In the genomic region with DNA sequence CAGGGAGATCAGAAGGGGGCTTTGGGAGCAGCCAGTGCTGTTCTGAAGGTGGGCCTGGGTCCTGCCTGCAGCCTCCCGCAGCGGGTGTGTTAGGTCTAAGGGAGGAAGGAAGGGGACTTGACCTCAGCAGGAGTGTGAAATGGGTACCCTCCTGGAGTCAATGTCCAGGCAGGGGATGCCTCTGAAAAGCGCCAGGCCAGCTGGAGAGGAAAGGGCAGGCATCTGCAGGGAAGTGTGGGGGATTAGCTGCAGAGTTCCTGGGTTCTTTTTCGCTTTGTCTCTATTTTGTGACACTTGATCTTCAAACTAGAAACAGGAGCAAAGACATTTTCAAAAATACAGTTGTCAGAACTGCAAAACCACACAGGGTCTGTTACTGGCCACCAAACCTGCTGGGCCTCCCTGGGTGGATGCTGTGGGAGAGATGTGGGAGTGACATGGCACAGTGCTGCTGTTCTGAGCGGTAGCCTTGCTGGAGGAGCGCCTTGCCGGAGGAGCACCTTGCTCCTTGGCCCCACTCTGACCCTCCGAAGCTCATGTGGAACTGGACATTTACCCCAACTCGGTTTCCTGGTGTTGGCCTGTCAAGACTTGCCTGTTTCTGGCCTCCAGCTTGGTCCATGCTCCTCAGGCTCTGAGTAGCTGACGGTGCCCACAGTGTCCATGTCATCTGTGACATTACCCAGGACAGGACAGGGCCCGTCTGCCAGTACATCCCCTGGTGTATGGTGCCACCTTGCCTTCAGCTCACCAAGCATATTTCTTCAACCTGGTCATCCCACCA, we compare ENCODE assay signal across 11 cellular contexts. TPM values are rescaled to one million over a fixed set of nuclear protein-coding genes. Genes with fewer than 3 reads are reported as not detected.
DNase-seq lines count a peak whose midpoint lies in the region; ATAC-seq and TF ChIP-seq lines count a peak whose summit lies in the region.
"Had no signal": no experiment of that assay in that cellular context is flagged by ENCODE, and none has a peak within 500 bp of the region (broad histone marks: within the 10 kb centered on the region; RNA-seq: fewer than 3 reads in every experiment).

No MANE protein-coding gene starts in this region.

- no peak overlapping the region for H2AFZ ChIP-seq in mammary epithelial cell (ENCODE audit: low read depth, low read length)

- in situ Hi-C loops in mammary epithelial cell (cut with MboI; ENCODE audit: low sequenced_read_pairs in 2 of 2), result no loop called here

- H3K36me3 ChIP-seq in mammary epithelial cell (ENCODE audit: insufficient read depth, low read length), result peaks cover 14% of the 10 kb centered on the region
- H3K36me3 ChIP-seq in naive thymus-derived CD4-positive, alpha-beta T cell (ENCODE audit: control insufficient read depth in 2 of 3, insufficient read depth in 3 of 3, low read length in 3 of 3), result peaks cover 0 to 49% (median 9%) of the 10 kb centered on the region in 3 experiments
- peaks cover 7 to 32% (median 16%) of the 10 kb centered on the region in 4 donors for H3K36me3 ChIP-seq in upper lobe of left lung

- WGBS in mammary epithelial cell (ENCODE audit: low coverage, missing lambda C conversion rate), result 52% methylated on average over 9 of the region's 11 CpGs
- WGBS in upper lobe of left lung, 2 donors, result 80 to 88% methylated on average over 8 to 11 of the region's 11 CpGs

- intact Hi-C loops in mammary epithelial cell (cut with micrococcal nuclease), result no loop called here
- intact Hi-C loops in naive thymus-derived CD4-positive, alpha-beta T cell (cut with micrococcal nuclease), result loop anchor here in 1 of 2 donors (2.0 kb wide), 1 partner anchor 16 kb away; no protein-coding TSS in a partner anchor

- no peak for TF ChIP-seq POLR2A in upper lobe of left lung (IDR thresholded peaks at IDR 0.05)

- H3K27me3 Mint-ChIP-seq in activated naive CD4-positive, alpha-beta T cell treated with anti-CD3 and anti-CD28 coated beads, Interleukin-2, amount 50 U/mL, for 24 hours, result no peaks in the 10 kb centered on the region
- H3K27me3 Mint-ChIP-seq in naive thymus-derived CD4-positive, alpha-beta T cell, result no peaks in the 10 kb centered on the region

- CTCF ChIA-PET in mammary epithelial cell (lab: Charles Lee; ENCODE audit: low non-redundant PET), result no interaction called here
- CTCF ChIA-PET in naive thymus-derived CD4-positive, alpha-beta T cell (lab: Charles Lee), result interaction anchor here (0.6 to 1.3 kb wide), 2 partner anchors 9 to 29 kb away, joined by 3 read pairs; no protein-coding TSS in a partner anchor

- H3K4me1 ChIP-seq in mammary epithelial cell (ENCODE audit: insufficient read depth, low read length) (peaks cover 52% of the 10 kb centered on the region), upper lobe of left lung (peaks cover 44 to 56% (median 46%) of the 10 kb centered on the region in 4 donors)
- H3K4me1 ChIP-seq in naive thymus-derived CD4-positive, alpha-beta T cell (ENCODE audit: control insufficient read depth in 2 of 2, insufficient read depth in 2 of 2, low read length in 2 of 2), result peaks cover 15 to 50% of the 10 kb centered on the region in 2 donors

- no peak overlapping the region for H3K4me3 ChIP-seq in mammary epithelial cell (replicated peaks in 1 of 3; ENCODE audit: insufficient read depth in 1 of 3, low read depth in 2 of 3, low read length in 3 of 3)
- no peak overlapping the region for H3K4me3 ChIP-seq in naive thymus-derived CD4-positive, alpha-beta T cell (ENCODE audit: low read length)
- H3K4me3 ChIP-seq in upper lobe of left lung, result no peak overlapping the region
- H3K4me3 ChIP-seq: GM12878 had no signal

- peak overlapping the region; percentile 63 for H3K27ac Mint-ChIP-seq in activated naive CD4-positive, alpha-beta T cell treated with anti-CD3 and anti-CD28 coated beads, Interleukin-2, amount 50 U/mL, for 24 hours
- peak overlapping the region; percentile 76 to 92 (median 82) for H3K27ac Mint-ChIP-seq in naive thymus-derived CD4-positive, alpha-beta T cell

- H3K9ac ChIP-seq in mammary epithelial cell (ENCODE audit: insufficient read depth, low read length), result no peak overlapping the region

- TF ChIP-seq EP300 in upper lobe of left lung (IDR thresholded peaks at IDR 0.05), result no peak

- ATAC-seq in naive thymus-derived CD4-positive, alpha-beta T cell, result no peak
- ATAC-seq in upper lobe of left lung (ENCODE audit: low FRiP score in 2 of 2), result no peak
- ATAC-seq: GM12878 had no signal

- H3K4me2 ChIP-seq in mammary epithelial cell (ENCODE audit: insufficient read depth, low read depth, low read length), result peak overlapping the region; percentile 28

- H4K20me1 ChIP-seq in mammary epithelial cell (ENCODE audit: insufficient read depth, low read length), result no peaks in the 10 kb centered on the region

- H3K27ac ChIP-seq in mammary epithelial cell (ENCODE audit: insufficient read depth, low read depth, low read length), result peak overlapping the region; percentile 98
- H3K27ac ChIP-seq in naive thymus-derived CD4-positive, alpha-beta T cell (ENCODE audit: low read depth, low read length), result peak overlapping the region; percentile 16
- H3K27ac ChIP-seq in upper lobe of left lung, result peak overlapping the region; percentile 62 to 82 (median 78)

- no peak for TF ChIP-seq CTCF in mammary epithelial cell (conservative IDR thresholded peaks at IDR 0.05 in 1 of 2, IDR thresholded peaks at IDR 0.05 in 1 of 2; ENCODE audit: extremely low read depth in 1 of 2, insufficient read depth in 1 of 2, low read depth in 1 of 2, low read length in 2 of 2)
- TF ChIP-seq CTCF in upper lobe of left lung (IDR thresholded peaks at IDR 0.05), result no peak

- H3K4me1 Mint-ChIP-seq in activated naive CD4-positive, alpha-beta T cell treated with anti-CD3 and anti-CD28 coated beads, Interleukin-2, amount 50 U/mL, for 24 hours, result peaks cover 66% of the 10 kb centered on the region
- peaks cover 45 to 74% (median 69%) of the 10 kb centered on the region in 7 donors for H3K4me1 Mint-ChIP-seq in naive thymus-derived CD4-positive, alpha-beta T cell

- no peaks in the 10 kb centered on the region for H3K9me3 Mint-ChIP-seq in activated naive CD4-positive, alpha-beta T cell treated with anti-CD3 and anti-CD28 coated beads, Interleukin-2, amount 50 U/mL, for 24 hours
- no peaks in the 10 kb centered on the region for H3K9me3 Mint-ChIP-seq in naive thymus-derived CD4-positive, alpha-beta T cell

- dilution Hi-C loops in mammary epithelial cell (cut with HindIII; ENCODE audit: low sequenced_read_pairs), result no loop called here

- H3K27me3 ChIP-seq in mammary epithelial cell (ENCODE audit: insufficient read depth, low read length) (no peaks in the 10 kb centered on the region), upper lobe of left lung (no peaks in the 10 kb centered on the region)
- H3K27me3 ChIP-seq in naive thymus-derived CD4-positive, alpha-beta T cell (ENCODE audit: control insufficient read depth in 2 of 2, insufficient read depth in 2 of 2, low read length in 2 of 2), result no peaks in the 10 kb centered on the region
- H3K27me3 ChIP-seq: BE2C had no signal

- H3K9me3 ChIP-seq in mammary epithelial cell (replicated peaks; ENCODE audit: insufficient read depth, low read length) (no peaks in the 10 kb centered on the region), upper lobe of left lung (no peaks in the 10 kb centered on the region)
- H3K9me3 ChIP-seq in naive thymus-derived CD4-positive, alpha-beta T cell (ENCODE audit: control insufficient read depth in 2 of 3, low read length in 3 of 3), result no peaks in the 10 kb centered on the region
- H3K9me3 ChIP-seq: BE2C had no signal

- POLR2A ChIA-PET in naive thymus-derived CD4-positive, alpha-beta T cell (lab: Charles Lee), result interaction anchor here (0.8 to 2.7 kb wide), 7 partner anchors 17 to 69 kb away, joined by 3 to 14 read pairs (median 4); no protein-coding TSS in a partner anchor

- H3K4me3 Mint-ChIP-seq in activated naive CD4-positive, alpha-beta T cell treated with anti-CD3 and anti-CD28 coated beads, Interleukin-2, amount 50 U/mL, for 24 hours, result peak overlapping the region; percentile 38
- H3K4me3 Mint-ChIP-seq in naive thymus-derived CD4-positive, alpha-beta T cell, result peak overlapping the region in 8 of 10 donors; percentile 41 to 72 (median 56)

- H3K79me2 ChIP-seq in mammary epithelial cell (ENCODE audit: insufficient read depth, low read length), result peaks cover 84% of the 10 kb centered on the region

- DNase-seq in activated naive CD4-positive, alpha-beta T cell treated with anti-CD3 and anti-CD28 coated beads, Interleukin-2, amount 50 U/mL, for 16 hours, result no peak
- peak; percentile 32 for DNase-seq in mammary epithelial cell
- DNase-seq in naive thymus-derived CD4-positive, alpha-beta T cell, result no peak
- DNase-seq in upper lobe of left lung, result no peak
- no peak for DNase-seq in NCI-H146 (lab: John Stamatoyannopoulos, UW)
- no peak for DNase-seq in activated CD8-positive, alpha-beta memory T cell treated with anti-CD3 and anti-CD28 coated beads, Interleukin-2, amount 50 U/mL, for 48 hours
- no peak for DNase-seq in effector CD4-positive, alpha-beta T cell
- DNase-seq: NCI-H1105 had no signal

- H3K36me3 Mint-ChIP-seq in activated naive CD4-positive, alpha-beta T cell treated with anti-CD3 and anti-CD28 coated beads, Interleukin-2, amount 50 U/mL, for 24 hours, result peaks cover 1% of the 10 kb centered on the region
- peaks cover 3 to 13% (median 9%) of the 10 kb centered on the region in 5 donors for H3K36me3 Mint-ChIP-seq in naive thymus-derived CD4-positive, alpha-beta T cell

- BruUV-seq in mammary epithelial cell (replicated peaks; lab: Mats Ljungman, UMichigan), result no TSS peak

RNA-seq across cellular contexts. Expression of a gene that starts 25.9 kb away (rescaled TPM):
- total RNA-seq in mammary epithelial cell (100 to 1,000 TPM in 1 of 2 donors, 10 to 100 TPM in 1; 34.3 to 138 TPM), upper lobe of left lung (100 to 1,000 TPM in 4 of 6 donors, 10 to 100 TPM in 2; 64.2 to 170 (median 123) TPM)
- polyA plus RNA-seq in mammary epithelial cell, result 51.1 TPM
- 93.6 TPM for polyA minus RNA-seq in mammary epithelial cell
- total RNA-seq in naive thymus-derived CD4-positive, alpha-beta T cell, result 100 to 1,000 TPM; 169 to 235 (median 201) TPM
- 10 to 100 TPM; 24.3 to 76.6 TPM for polyA plus RNA-seq in naive thymus-derived CD4-positive, alpha-beta T cell

RNA-seq across cellular contexts. Expression of a gene that starts 37.7 kb away (rescaled TPM):
- total RNA-seq in mammary epithelial cell (10 to 100 TPM; 14.7 to 18.8 TPM), upper lobe of left lung (10 to 100 TPM; 17.5 to 48.2 (median 22.7) TPM)
- 10.5 TPM for polyA plus RNA-seq in mammary epithelial cell
- 2.3 TPM for polyA minus RNA-seq in mammary epithelial cell
- total RNA-seq in naive thymus-derived CD4-positive, alpha-beta T cell, result 10 to 100 TPM; 31.1 to 71.3 (median 42.0) TPM
- 10 to 100 TPM; 20.6 to 26.2 TPM for polyA plus RNA-seq in naive thymus-derived CD4-positive, alpha-beta T cell

Comparison
In these comparisons a context has a peak if more than half of its experiments do, and no peak if none do; other contexts are left out.
1. H3K27ac ChIP-seq: peak in every context shown above with its lines; median percentile 98 in mammary epithelial cell; 78 in upper lobe of left lung; 16 in naive thymus-derived CD4-positive, alpha-beta T cell.